In the genomic region with DNA sequence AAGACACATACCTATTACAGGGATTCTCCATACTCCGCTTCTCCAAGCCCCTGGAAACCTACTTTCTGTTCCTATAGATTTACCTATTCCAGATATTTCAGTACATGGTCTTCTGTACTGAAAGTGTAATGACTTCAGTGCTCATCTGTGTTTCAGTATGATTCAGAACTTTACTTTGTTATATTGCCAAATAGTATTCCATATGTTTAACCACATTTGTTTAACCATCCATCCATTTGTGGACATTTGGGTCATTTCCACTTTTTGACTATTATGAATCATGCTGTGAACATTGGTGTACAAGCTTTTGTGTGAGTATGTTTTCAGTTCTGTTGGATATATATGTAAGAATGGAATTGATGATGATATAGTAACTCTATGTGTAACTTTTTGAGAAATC, we compare ENCODE assay signal across 26 cellular contexts.
DNase-seq lines count a peak whose midpoint lies in the region; ATAC-seq, FAIRE-seq and TF ChIP-seq lines count a peak whose summit lies in the region.
"Had no signal": no experiment of that assay in that cellular context is flagged by ENCODE, and none has a peak within 500 bp of the region (broad histone marks: within the 10 kb centered on the region; RNA-seq: fewer than 3 reads in every experiment).

No MANE protein-coding gene starts in this region.

- no peak for FAIRE-seq in bronchial epithelial cell (lab: Jason Lieb, UNC)
- FAIRE-seq: G401.6 had no signal

- ATAC-seq in GM18498 (IDR thresholded peaks at IDR 0.05; ENCODE audit: unreplicated experiment): no peak
- ATAC-seq: gastrocnemius medialis, left cardiac atrium had no signal

- no peaks in the 10 kb centered on the region for H3K36me3 ChIP-seq in bronchial epithelial cell (ENCODE audit: control insufficient read depth, insufficient read depth, low read length)
- H3K36me3 ChIP-seq: BLaER1 treated with 17β-estradiol and CSF1 and Interleukin-3, amounts not matched to agents 10 nM and 100 nM; gastrocnemius medialis; HAP-1; sigmoid colon; tibial nerve had no signal

- TF ChIP-seq CTCF in bronchial epithelial cell (IDR thresholded peaks at IDR 0.05; ENCODE audit: insufficient read depth, low read length, severe bottlenecking): no peak

- H3K4me3 ChIP-seq in bronchial epithelial cell (ENCODE audit: low read depth, low read length): no peak overlapping the region
- H3K4me3 ChIP-seq: BLaER1 treated with 17β-estradiol and CSF1 and Interleukin-3, amounts not matched to agents 10 nM and 100 nM; gastrocnemius medialis; HAP-1; PC-9; sigmoid colon; tibial nerve had no signal

- intact Hi-C loops in head of caudate nucleus (cut with DNase I): loop anchor here (5.0 kb wide), 3 partner anchors 89 to 264 kb away; no protein-coding TSS in a partner anchor

- H3K27me3 ChIP-seq in bronchial epithelial cell (ENCODE audit: control insufficient read depth, insufficient read depth, low read length): peaks cover 2% of the 10 kb centered on the region
- H3K27me3 ChIP-seq: BLaER1 treated with 17β-estradiol and CSF1 and Interleukin-3, amounts not matched to agents 10 nM and 100 nM; gastrocnemius medialis; tibial nerve had no signal

- DNase-seq in ELR (ENCODE audit: low read depth) (peak; percentile 80), MV-4-11 (lab: John Stamatoyannopoulos, UW) (peak; percentile 78), bronchial epithelial cell (ENCODE audit: low read depth) (peak; percentile 91), iris pigment epithelial cell (ENCODE audit: low read depth) (peak; percentile 69), ecto neural progenitor cell (ENCODE audit: low spot score) (no peak), head of caudate nucleus (no peak)
- DNase-seq: ACHN; activated CD4-positive, alpha-beta memory T cell treated with anti-CD3 and anti-CD28 coated beads for 36 hours; activated CD4-positive, alpha-beta T cell treated with anti-CD3 and anti-CD28 coated beads for 1 hour; activated naive CD4-positive, alpha-beta T cell; effector CD4-positive, alpha-beta T cell; erythroblast; gastrocnemius medialis; hippocampal formation; left cardiac atrium; NCI-H2029 treated with DMSO at 0.1 percent for 48 hours; NCI-H526; PC-9; SIG-M5; sigmoid colon; stimulated activated CD4-positive, alpha-beta T cell treated with anti-CD3 and anti-CD28 coated beads, Interleukin-4, amount 100 ng/mL, for 1 hour had no signal

Comparison
In these comparisons a context has a peak if more than half of its experiments do, and no peak if none do; other contexts are left out.
1. DNase-seq: peak in ELR (single experiment), MV-4-11 (single experiment), bronchial epithelial cell (single experiment) and iris pigment epithelial cell (single experiment); none in ecto neural progenitor cell (single experiment) and head of caudate nucleus (0 of 42).